In the genomic region with DNA sequence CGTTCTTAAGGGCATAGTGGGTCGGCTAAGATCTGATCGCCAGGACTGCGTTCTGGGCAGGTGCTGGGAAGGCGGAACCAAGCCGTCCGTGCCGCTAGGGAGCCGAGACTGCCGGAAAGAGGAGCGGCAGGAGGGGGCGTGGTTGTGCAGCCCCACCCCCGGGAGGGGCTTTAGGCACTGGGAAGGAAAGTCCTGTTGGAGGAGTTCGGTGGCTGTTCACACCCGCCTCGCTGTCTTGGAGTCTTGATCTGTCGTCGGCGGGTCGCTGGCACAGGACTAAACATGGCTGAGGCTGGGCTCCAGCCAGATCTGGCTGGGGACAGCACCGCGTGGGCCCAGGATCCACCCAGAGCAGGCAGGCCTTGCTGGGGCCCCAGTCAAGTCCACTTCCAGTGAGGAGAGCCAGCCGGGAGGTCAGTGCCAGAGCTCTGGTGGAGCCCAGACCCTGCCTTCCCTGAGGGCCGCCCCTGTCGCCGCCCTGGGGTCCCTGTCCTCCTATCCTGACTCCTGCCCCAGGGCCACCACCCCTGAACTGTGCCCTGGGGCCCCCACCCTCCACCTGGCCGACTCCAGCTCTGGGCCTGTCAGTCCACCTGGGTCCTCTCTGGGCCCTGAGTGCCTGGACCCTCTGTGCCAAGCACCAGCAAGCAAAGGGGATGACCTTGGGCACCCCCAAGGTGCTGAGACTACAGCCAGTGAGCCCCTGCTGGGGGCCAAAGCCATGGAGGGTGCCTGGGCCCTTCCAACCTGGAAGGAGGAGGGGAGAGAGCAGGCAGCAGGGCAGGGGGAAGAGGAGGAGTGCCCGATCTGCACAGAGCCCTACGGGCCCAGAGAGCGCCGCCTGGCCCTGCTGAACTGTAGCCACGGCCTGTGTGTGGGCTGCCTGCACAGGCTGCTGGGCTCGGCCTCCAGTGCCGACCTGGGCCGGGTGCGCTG, we compare ENCODE assay signal across 1 cellular context.
TF ChIP-seq lines count a peak whose summit lies in the region.

No MANE protein-coding gene starts in this region.

TF ChIP-seq in HepG2, 621 proteins besides CTCF, POLR2A, EP300 and RAD21 (continues in another document):
- TF ChIP-seq LCORL (IDR thresholded peaks at IDR 0.05), result no peak
- TF ChIP-seq LCORL (CRISPR knock-in tag; IDR thresholded peaks at IDR 0.05), result peak; percentile 69
- TF ChIP-seq ZNF235 (CRISPR knock-in tag; IDR thresholded peaks at IDR 0.05; ENCODE audit: borderline replicate concordance), result 0 out of 2 replicates have a peak, but pooled peaks have one; percentile 28
- TF ChIP-seq, protein P1, sequence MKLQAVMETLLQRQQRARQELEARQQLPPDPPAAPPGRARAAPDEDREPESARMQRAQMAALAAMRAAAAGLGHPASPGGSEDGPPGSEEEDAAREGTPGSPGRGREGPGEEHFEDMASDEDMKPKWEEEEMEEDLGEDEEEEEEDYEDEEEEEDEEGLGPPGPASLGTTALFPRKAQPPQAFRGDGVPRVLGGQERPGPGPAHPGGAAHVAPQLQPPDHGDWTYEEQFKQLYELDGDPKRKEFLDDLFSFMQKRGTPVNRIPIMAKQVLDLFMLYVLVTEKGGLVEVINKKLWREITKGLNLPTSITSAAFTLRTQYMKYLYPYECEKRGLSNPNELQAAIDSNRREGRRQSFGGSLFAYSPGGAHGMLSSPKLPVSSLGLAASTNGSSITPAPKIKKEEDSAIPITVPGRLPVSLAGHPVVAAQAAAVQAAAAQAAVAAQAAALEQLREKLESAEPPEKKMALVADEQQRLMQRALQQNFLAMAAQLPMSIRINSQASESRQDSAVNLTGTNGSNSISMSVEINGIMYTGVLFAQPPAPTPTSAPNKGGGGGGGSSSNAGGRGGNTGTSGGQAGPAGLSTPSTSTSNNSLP (IDR thresholded peaks at IDR 0.05; ENCODE audit: low read depth, low read length), result no peak
- TF ChIP-seq, protein P2, sequence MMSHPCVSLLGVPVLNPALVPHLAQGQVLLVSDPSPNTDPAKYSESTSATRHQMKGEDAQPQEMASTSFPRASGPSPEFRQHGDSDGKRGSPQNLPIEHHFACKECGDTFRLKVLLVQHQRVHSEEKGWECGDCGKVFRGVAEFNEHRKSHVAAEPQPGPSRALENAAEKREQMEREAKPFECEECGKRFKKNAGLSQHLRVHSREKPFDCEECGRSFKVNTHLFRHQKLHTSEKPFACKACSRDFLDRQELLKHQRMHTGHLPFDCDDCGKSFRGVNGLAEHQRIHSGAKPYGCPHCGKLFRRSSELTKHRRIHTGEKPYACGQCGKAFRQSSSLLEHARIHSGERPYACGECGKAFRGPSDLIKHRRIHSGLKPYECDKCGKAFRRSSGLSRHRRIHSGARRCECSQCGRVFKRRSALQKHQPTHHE (CRISPR knock-in tag; IDR thresholded peaks at IDR 0.05; ENCODE audit: borderline replicate concordance), result no peak
- TF ChIP-seq JUND (CRISPR knock-in tag; IDR thresholded peaks at IDR 0.05), result no peak
- peak; percentile 40; the same call in 1 of the 2 replicates for TF ChIP-seq GMEB1 (CRISPR knock-in tag; IDR thresholded peaks at IDR 0.05; ENCODE audit: borderline replicate concordance)
- TF ChIP-seq RORA (CRISPR knock-in tag; IDR thresholded peaks at IDR 0.05), result no peak
- TF ChIP-seq, protein P3, sequence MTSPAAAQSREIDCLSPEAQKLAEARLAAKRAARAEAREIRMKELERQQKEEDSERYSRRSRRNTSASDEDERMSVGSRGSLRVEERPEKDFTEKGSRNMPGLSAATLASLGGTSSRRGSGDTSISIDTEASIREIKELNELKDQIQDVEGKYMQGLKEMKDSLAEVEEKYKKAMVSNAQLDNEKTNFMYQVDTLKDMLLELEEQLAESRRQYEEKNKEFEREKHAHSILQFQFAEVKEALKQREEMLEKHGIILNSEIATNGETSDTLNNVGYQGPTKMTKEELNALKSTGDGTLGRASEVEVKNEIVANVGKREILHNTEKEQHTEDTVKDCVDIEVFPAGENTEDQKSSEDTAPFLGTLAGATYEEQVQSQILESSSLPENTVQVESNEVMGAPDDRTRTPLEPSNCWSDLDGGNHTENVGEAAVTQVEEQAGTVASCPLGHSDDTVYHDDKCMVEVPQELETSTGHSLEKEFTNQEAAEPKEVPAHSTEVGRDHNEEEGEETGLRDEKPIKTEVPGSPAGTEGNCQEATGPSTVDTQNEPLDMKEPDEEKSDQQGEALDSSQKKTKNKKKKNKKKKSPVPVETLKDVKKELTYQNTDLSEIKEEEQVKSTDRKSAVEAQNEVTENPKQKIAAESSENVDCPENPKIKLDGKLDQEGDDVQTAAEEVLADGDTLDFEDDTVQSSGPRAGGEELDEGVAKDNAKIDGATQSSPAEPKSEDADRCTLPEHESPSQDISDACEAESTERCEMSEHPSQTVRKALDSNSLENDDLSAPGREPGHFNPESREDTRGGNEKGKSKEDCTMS (CRISPR knock-in tag; conservative IDR thresholded peaks at IDR 0.05), result no peak
- no peak for TF ChIP-seq RNF2 (conservative IDR thresholded peaks at IDR 0.05; ENCODE audit: low read depth)
- no peak for TF ChIP-seq NFAT5 (CRISPR knock-in tag; IDR thresholded peaks at IDR 0.05)
- no peak for TF ChIP-seq PAXIP1 (CRISPR knock-in tag; conservative IDR thresholded peaks at IDR 0.05)
- no peak for TF ChIP-seq CHD4 (IDR thresholded peaks at IDR 0.05; ENCODE audit: borderline replicate concordance, low read length)
- TF ChIP-seq MXD3 (CRISPR knock-in tag; IDR thresholded peaks at IDR 0.05), result peak; percentile 55; the same call in 1 of the 2 replicates
- no peak for TF ChIP-seq SIN3B (IDR thresholded peaks at IDR 0.05; ENCODE audit: low read length)
- no peak for TF ChIP-seq ZNF562 (CRISPR knock-in tag; IDR thresholded peaks at IDR 0.05; ENCODE audit: borderline replicate concordance)
- TF ChIP-seq HNF4A (CRISPR knock-in tag; IDR thresholded peaks at IDR 0.05), result no peak; the same call in 1 of the 2 replicates
- TF ChIP-seq CSRNP1 (CRISPR knock-in tag; IDR thresholded peaks at IDR 0.05), result no peak
- TF ChIP-seq MBNL3 (CRISPR knock-in tag; conservative IDR thresholded peaks at IDR 0.05), result no peak
- TF ChIP-seq ZNF335 (CRISPR knock-in tag; IDR thresholded peaks at IDR 0.05), result 0 out of 2 replicates have a peak, but pooled peaks have one; percentile 34
- TF ChIP-seq, protein P4, sequence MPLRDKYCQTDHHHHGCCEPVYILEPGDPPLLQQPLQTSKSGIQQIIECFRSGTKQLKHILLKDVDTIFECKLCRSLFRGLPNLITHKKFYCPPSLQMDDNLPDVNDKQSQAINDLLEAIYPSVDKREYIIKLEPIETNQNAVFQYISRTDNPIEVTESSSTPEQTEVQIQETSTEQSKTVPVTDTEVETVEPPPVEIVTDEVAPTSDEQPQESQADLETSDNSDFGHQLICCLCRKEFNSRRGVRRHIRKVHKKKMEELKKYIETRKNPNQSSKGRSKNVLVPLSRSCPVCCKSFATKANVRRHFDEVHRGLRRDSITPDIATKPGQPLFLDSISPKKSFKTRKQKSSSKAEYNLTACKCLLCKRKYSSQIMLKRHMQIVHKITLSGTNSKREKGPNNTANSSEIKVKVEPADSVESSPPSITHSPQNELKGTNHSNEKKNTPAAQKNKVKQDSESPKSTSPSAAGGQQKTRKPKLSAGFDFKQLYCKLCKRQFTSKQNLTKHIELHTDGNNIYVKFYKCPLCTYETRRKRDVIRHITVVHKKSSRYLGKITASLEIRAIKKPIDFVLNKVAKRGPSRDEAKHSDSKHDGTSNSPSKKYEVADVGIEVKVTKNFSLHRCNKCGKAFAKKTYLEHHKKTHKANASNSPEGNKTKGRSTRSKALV (CRISPR knock-in tag; IDR thresholded peaks at IDR 0.05), result peak; percentile 72
- TF ChIP-seq ZNF549 (CRISPR knock-in tag; IDR thresholded peaks at IDR 0.05), result no peak
- peak; percentile 75; the same call in 1 of the 2 replicates for TF ChIP-seq ZNF709 (CRISPR knock-in tag; IDR thresholded peaks at IDR 0.05)
- no peak; the same call in 1 of the 2 replicates for TF ChIP-seq IKZF5 (CRISPR knock-in tag; IDR thresholded peaks at IDR 0.05)
- TF ChIP-seq ZNF343 (CRISPR knock-in tag; IDR thresholded peaks at IDR 0.05), result 0 out of 2 replicates have a peak, but pooled peaks have one; percentile 53
- TF ChIP-seq ZNF891 (CRISPR knock-in tag; IDR thresholded peaks at IDR 0.05), result peak; percentile 17; the same call in 1 of the 2 replicates
- TF ChIP-seq DR1 (CRISPR knock-in tag; IDR thresholded peaks at IDR 0.05), result peak; percentile 56; the same call in 1 of the 2 replicates
- no peak for TF ChIP-seq MEIS2 (CRISPR knock-in tag; IDR thresholded peaks at IDR 0.05)
